Comparison of ENCODE assay signal across 12 cellular contexts in genomic region chr6:111748247-111748647, GRCh38.
DNase-seq lines count a peak whose midpoint lies in the region; ATAC-seq lines count a peak whose summit lies in the region.
"Had no signal": no experiment of that assay in that cellular context is flagged by ENCODE, and none has a peak within 500 bp of the region (broad histone marks: within the 10 kb centered on the region; RNA-seq: fewer than 3 reads in every experiment).

No MANE protein-coding gene starts in this region.

- H3K27ac Mint-ChIP-seq in activated T-cell treated with anti-CD3 and anti-CD28 coated beads, Interleukin-2, amount 50 U/mL, for 24 hours = peak overlapping the region; percentile 86
- H3K27ac Mint-ChIP-seq in natural killer cell treated with Interleukin-12 subunit alpha and Interleukin-12 subunit beta and Interleukin-15 and Interleukin-18, amount 100 ng/mL, for 72 hours = peak overlapping the region in 1 of 2 donors; percentile 98

- DNase-seq in activated T-cell treated with anti-CD3 and anti-CD28 coated beads, Interleukin-2, amount 50 U/mL, for 24 hours = no peak
- no peak for DNase-seq in activated T-cell treated with anti-CD3 and anti-CD28 coated beads, Interleukin-2, amount 50 U/mL, for 1 hour
- DNase-seq in dermis microvascular lymphatic vessel endothelial cell (ENCODE audit: low read depth in 2 of 2) = peak; percentile 20 to 94
- DNase-seq in natural killer cell treated with Interleukin-12 subunit alpha and Interleukin-12 subunit beta and Interleukin-15 and Interleukin-18, amount 100 ng/mL, for 72 hours (ENCODE audit: low spot score) = no peak
- DNase-seq: colonic mucosa, DMS79 treated with DMSO at 0.1 percent for 48 hours, NCI-H1694 treated with DMSO at 0.1 percent for 48 hours, nucleus accumbens had no signal

- H3K9me3 Mint-ChIP-seq in activated T-cell treated with anti-CD3 and anti-CD28 coated beads, Interleukin-2, amount 50 U/mL, for 24 hours = peaks cover 3% of the 10 kb centered on the region
- peaks cover 4% of the 10 kb centered on the region for H3K9me3 Mint-ChIP-seq in natural killer cell treated with Interleukin-12 subunit alpha and Interleukin-12 subunit beta and Interleukin-15 and Interleukin-18, amount 100 ng/mL, for 72 hours

- no peaks in the 10 kb centered on the region for H3K27me3 Mint-ChIP-seq in activated T-cell treated with anti-CD3 and anti-CD28 coated beads, Interleukin-2, amount 50 U/mL, for 24 hours
- H3K27me3 Mint-ChIP-seq in natural killer cell treated with Interleukin-12 subunit alpha and Interleukin-12 subunit beta and Interleukin-15 and Interleukin-18, amount 100 ng/mL, for 72 hours = no peaks in the 10 kb centered on the region

- peaks cover 95% of the 10 kb centered on the region for H3K36me3 Mint-ChIP-seq in activated T-cell treated with anti-CD3 and anti-CD28 coated beads, Interleukin-2, amount 50 U/mL, for 24 hours (ENCODE audit: low read depth)
- H3K36me3 Mint-ChIP-seq in natural killer cell treated with Interleukin-12 subunit alpha and Interleukin-12 subunit beta and Interleukin-15 and Interleukin-18, amount 100 ng/mL, for 72 hours = peaks cover 29% of the 10 kb centered on the region

- H3K4me3 Mint-ChIP-seq in activated T-cell treated with anti-CD3 and anti-CD28 coated beads, Interleukin-2, amount 50 U/mL, for 24 hours = no peak overlapping the region
- peak overlapping the region; percentile 62 for H3K4me3 Mint-ChIP-seq in natural killer cell treated with Interleukin-12 subunit alpha and Interleukin-12 subunit beta and Interleukin-15 and Interleukin-18, amount 100 ng/mL, for 72 hours

- ATAC-seq in HG02885 (IDR thresholded peaks at IDR 0.05; ENCODE audit: poor library complexity, unreplicated experiment) (peak; percentile 58), HG03280 (IDR thresholded peaks at IDR 0.05; ENCODE audit: unreplicated experiment) (no peak), HG03342 (IDR thresholded peaks at IDR 0.05; ENCODE audit: unreplicated experiment) (no peak), GM21423 (IDR thresholded peaks at IDR 0.05; ENCODE audit: unreplicated experiment) (no peak)
- ATAC-seq in natural killer cell treated with Interleukin-12 subunit alpha and Interleukin-12 subunit beta and Interleukin-15 and Interleukin-18, amount 100 ng/mL, for 72 hours = no peak

- peaks cover 93% of the 10 kb centered on the region for H3K4me1 Mint-ChIP-seq in activated T-cell treated with anti-CD3 and anti-CD28 coated beads, Interleukin-2, amount 50 U/mL, for 24 hours (ENCODE audit: low read depth)
- H3K4me1 Mint-ChIP-seq in natural killer cell treated with Interleukin-12 subunit alpha and Interleukin-12 subunit beta and Interleukin-15 and Interleukin-18, amount 100 ng/mL, for 72 hours (ENCODE audit: low read depth in 2 of 2) = peaks cover 80 to 93% of the 10 kb centered on the region in 2 donors

Comparison
In these comparisons a context has a peak if more than half of its experiments do, and no peak if none do; other contexts are left out.
1. DNase-seq: peak in dermis microvascular lymphatic vessel endothelial cell (2 of 2); none in activated T-cell treated with anti-CD3 and anti-CD28 coated beads, Interleukin-2, amount 50 U/mL, for 24 hours (single experiment), activated T-cell treated with anti-CD3 and anti-CD28 coated beads, Interleukin-2, amount 50 U/mL, for 1 hour (single experiment) and natural killer cell treated with Interleukin-12 subunit alpha and Interleukin-12 subunit beta and Interleukin-15 and Interleukin-18, amount 100 ng/mL, for 72 hours (single experiment).